In genomic region chr1:24289937-24290595, GRCh38 we compare ENCODE assay signal across 8 cellular contexts. TPM values are rescaled to one million over a fixed set of nuclear protein-coding genes. Genes with fewer than 3 reads are reported as not detected.
A peak's percentile ranks its signal among the peaks of the same experiment; 100 is the strongest.
DNase-seq lines count a peak whose midpoint lies in the region; ATAC-seq and TF ChIP-seq lines count a peak whose summit lies in the region.

No MANE protein-coding gene starts in this region.

- no peak overlapping the region for H3K9ac ChIP-seq in Karpas-422 (ENCODE audit: low read length)

- no peaks in the 10 kb centered on the region for H3K36me3 Mint-ChIP-seq in WTC11

- no peak overlapping the region for H2AFZ ChIP-seq in Karpas-422 (ENCODE audit: low read length)

- no peaks in the 10 kb centered on the region for H3K27me3 ChIP-seq in Karpas-422 (ENCODE audit: low read length)

- TF ChIP-seq CTCF in RWPE1 (conservative IDR thresholded peaks at IDR 0.05; ENCODE audit: low read depth) (no peak), WTC11 (IDR thresholded peaks at IDR 0.05) (no peak)

- H3K79me2 ChIP-seq in Karpas-422 (ENCODE audit: low read length), result no peaks in the 10 kb centered on the region

- POLR2A ChIA-PET in RWPE1 (lab: Yijun Ruan, JAX; ENCODE audit: low non-redundant PET), result interaction anchor here (0.7 kb wide), 1 partner anchor 47 kb away, joined by 3 read pairs; no protein-coding TSS in a partner anchor
- POLR2A ChIA-PET in WTC11 (lab: Charles Lee), result interaction anchor here (0.6 kb wide), 1 partner anchor 175 kb away, joined by 4 read pairs; no protein-coding TSS in a partner anchor

- H4K20me1 ChIP-seq in Karpas-422 (ENCODE audit: insufficient read depth, low read depth, low read length), result no peaks in the 10 kb centered on the region

- no peak overlapping the region; the same call in 1 of the 2 replicates for H3K27ac Mint-ChIP-seq in WTC11

- H3K9me3 Mint-ChIP-seq in WTC11, result no peaks in the 10 kb centered on the region

- peak; percentile 98 for DNase-seq in H4 (ENCODE audit: low spot score)
- peak; percentile 79 for DNase-seq in RWPE1 (ENCODE audit: low spot score)
- peak; percentile 89 for DNase-seq in globus pallidus (ENCODE audit: low spot score)
- no peak for DNase-seq in Karpas-422
- DNase-seq in WTC11 (ENCODE audit: low spot score), result no peak

- CTCF ChIA-PET in RWPE1 (lab: Yijun Ruan, JAX) (interaction anchor here (0.6 to 2.5 kb wide), 3 partner anchors 91 to 478 kb away, joined by 3 to 11 read pairs (median 5); no protein-coding TSS in a partner anchor), WTC11 (lab: Charles Lee) (interaction anchor here (1.1 to 3.7 kb wide), 4 partner anchors 19 to 102 kb away, joined by 3 to 21 read pairs (median 10); no protein-coding TSS in a partner anchor)

- H3K4me2 ChIP-seq in Karpas-422 (ENCODE audit: low read depth, low read length, poor library complexity, severe bottlenecking), result no peak overlapping the region

- H3K36me3 ChIP-seq in Karpas-422 (ENCODE audit: insufficient read depth, low read length), result no peaks in the 10 kb centered on the region

- H3K27me3 Mint-ChIP-seq in WTC11 (ENCODE audit: low read depth), result peaks cover 11% of the 10 kb centered on the region

- H3K4me3 ChIP-seq in skin epidermis (no peak overlapping the region), Karpas-422 (ENCODE audit: low read length) (no peak overlapping the region)

- no peak overlapping the region for H3K4me3 Mint-ChIP-seq in WTC11

- no peaks in the 10 kb centered on the region for H3K9me3 ChIP-seq in Karpas-422 (ENCODE audit: low read length)

- no peaks in the 10 kb centered on the region for H3K9me2 ChIP-seq in Karpas-422 (replicated peaks; ENCODE audit: insufficient read depth, low read length)

- H3K27ac ChIP-seq in RWPE1 (peak overlapping the region; percentile 97), skin epidermis (peak overlapping the region in 12 of 21 experiments; percentile 8 to 60 (median 33)), Karpas-422 (ENCODE audit: low read length) (no peak overlapping the region)

- H3K4me1 ChIP-seq in Karpas-422 (ENCODE audit: low read length), result no peaks in the 10 kb centered on the region

- peaks cover 37% of the 10 kb centered on the region for H3K4me1 Mint-ChIP-seq in WTC11

- ATAC-seq in WTC11 (no peak), GM21447 (IDR thresholded peaks at IDR 0.05; ENCODE audit: unreplicated experiment) (no peak), GM18858 (IDR thresholded peaks at IDR 0.05; ENCODE audit: unreplicated experiment) (no peak)

TF ChIP-seq in WTC11, 78 proteins besides CTCF, POLR2A, EP300 and RAD21:
- TF ChIP-seq, protein P1, sequence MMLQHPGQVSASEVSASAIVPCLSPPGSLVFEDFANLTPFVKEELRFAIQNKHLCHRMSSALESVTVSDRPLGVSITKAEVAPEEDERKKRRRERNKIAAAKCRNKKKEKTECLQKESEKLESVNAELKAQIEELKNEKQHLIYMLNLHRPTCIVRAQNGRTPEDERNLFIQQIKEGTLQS (CRISPR knock-in tag; conservative IDR thresholded peaks at IDR 0.05), result no peak
- TF ChIP-seq, protein P2, sequence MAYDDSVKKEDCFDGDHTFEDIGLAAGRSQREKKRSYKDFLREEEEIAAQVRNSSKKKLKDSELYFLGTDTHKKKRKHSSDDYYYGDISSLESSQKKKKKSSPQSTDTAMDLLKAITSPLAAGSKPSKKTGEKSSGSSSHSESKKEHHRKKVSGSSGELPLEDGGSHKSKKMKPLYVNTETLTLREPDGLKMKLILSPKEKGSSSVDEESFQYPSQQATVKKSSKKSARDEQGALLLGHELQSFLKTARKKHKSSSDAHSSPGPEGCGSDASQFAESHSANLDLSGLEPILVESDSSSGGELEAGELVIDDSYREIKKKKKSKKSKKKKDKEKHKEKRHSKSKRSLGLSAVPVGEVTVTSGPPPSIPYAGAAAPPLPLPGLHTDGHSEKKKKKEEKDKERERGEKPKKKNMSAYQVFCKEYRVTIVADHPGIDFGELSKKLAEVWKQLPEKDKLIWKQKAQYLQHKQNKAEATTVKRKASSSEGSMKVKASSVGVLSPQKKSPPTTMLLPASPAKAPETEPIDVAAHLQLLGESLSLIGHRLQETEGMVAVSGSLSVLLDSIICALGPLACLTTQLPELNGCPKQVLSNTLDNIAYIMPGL (CRISPR knock-in tag; IDR thresholded peaks at IDR 0.05), result no peak
- TF ChIP-seq AR (CRISPR knock-in tag; IDR thresholded peaks at IDR 0.05), result no peak
- TF ChIP-seq, protein P3, sequence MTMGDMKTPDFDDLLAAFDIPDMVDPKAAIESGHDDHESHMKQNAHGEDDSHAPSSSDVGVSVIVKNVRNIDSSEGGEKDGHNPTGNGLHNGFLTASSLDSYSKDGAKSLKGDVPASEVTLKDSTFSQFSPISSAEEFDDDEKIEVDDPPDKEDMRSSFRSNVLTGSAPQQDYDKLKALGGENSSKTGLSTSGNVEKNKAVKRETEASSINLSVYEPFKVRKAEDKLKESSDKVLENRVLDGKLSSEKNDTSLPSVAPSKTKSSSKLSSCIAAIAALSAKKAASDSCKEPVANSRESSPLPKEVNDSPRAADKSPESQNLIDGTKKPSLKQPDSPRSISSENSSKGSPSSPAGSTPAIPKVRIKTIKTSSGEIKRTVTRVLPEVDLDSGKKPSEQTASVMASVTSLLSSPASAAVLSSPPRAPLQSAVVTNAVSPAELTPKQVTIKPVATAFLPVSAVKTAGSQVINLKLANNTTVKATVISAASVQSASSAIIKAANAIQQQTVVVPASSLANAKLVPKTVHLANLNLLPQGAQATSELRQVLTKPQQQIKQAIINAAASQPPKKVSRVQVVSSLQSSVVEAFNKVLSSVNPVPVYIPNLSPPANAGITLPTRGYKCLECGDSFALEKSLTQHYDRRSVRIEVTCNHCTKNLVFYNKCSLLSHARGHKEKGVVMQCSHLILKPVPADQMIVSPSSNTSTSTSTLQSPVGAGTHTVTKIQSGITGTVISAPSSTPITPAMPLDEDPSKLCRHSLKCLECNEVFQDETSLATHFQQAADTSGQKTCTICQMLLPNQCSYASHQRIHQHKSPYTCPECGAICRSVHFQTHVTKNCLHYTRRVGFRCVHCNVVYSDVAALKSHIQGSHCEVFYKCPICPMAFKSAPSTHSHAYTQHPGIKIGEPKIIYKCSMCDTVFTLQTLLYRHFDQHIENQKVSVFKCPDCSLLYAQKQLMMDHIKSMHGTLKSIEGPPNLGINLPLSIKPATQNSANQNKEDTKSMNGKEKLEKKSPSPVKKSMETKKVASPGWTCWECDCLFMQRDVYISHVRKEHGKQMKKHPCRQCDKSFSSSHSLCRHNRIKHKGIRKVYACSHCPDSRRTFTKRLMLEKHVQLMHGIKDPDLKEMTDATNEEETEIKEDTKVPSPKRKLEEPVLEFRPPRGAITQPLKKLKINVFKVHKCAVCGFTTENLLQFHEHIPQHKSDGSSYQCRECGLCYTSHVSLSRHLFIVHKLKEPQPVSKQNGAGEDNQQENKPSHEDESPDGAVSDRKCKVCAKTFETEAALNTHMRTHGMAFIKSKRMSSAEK (CRISPR knock-in tag; IDR thresholded peaks at IDR 0.05; ENCODE audit: borderline replicate concordance), result no peak
- TF ChIP-seq ZNF512 (CRISPR knock-in tag; IDR thresholded peaks at IDR 0.05; ENCODE audit: borderline replicate concordance), result no peak
- TF ChIP-seq FOXP1 (CRISPR knock-in tag; IDR thresholded peaks at IDR 0.05; ENCODE audit: borderline replicate concordance), result no peak
- TF ChIP-seq HMGA2 (CRISPR knock-in tag; IDR thresholded peaks at IDR 0.05), result no peak
TF ChIP-seq in WTC11: peak in this region for 0.

RNA-seq across cellular contexts. Expression of gene GRHL3, which starts 29.1 kb away (rescaled TPM):
- total RNA-seq in H4 (2014; rRNA removed; shearing (Covaris generic)), result not detected in 2 replicates
- total RNA-seq in Karpas-422 (2014; rRNA removed; shearing (Covaris generic); ENCODE audit: low replicate concordance), result not detected in 2 replicates
- total RNA-seq in WTC11 (2021), result 1.5 to 3.0 TPM (median 2.5 TPM) in 3 replicates

Comparison
In these comparisons a context has a peak if more than half of its experiments do, and no peak if none do; other contexts are left out.
1. DNase-seq: peak in H4 (single experiment), RWPE1 (single experiment) and globus pallidus (single experiment); none in Karpas-422 (single experiment) and WTC11 (single experiment).